Comparison of ENCODE assay signal across 14 cellular contexts in genomic region chr10:69734797-69735468, GRCh38.
DNase-seq lines count a peak whose midpoint lies in the region; ATAC-seq and TF ChIP-seq lines count a peak whose summit lies in the region.
"Had no signal": no experiment of that assay in that cellular context is flagged by ENCODE, and none has a peak within 500 bp of the region (broad histone marks: within the 10 kb centered on the region; RNA-seq: fewer than 3 reads in every experiment).

No MANE protein-coding gene starts in this region.

- peak; percentile 88 for ATAC-seq in activated CD4-positive, alpha-beta T cell treated with anti-CD3 and anti-CD28 coated beads for 36 hours
- peak; percentile 87 for ATAC-seq in activated CD8-positive, alpha-beta T cell treated with anti-CD3 and anti-CD28 coated beads for 36 hours
- ATAC-seq in psoas muscle = peak; percentile 53 to 78 (median 74)
- no peak for ATAC-seq in CD8-positive, alpha-beta T cell
- ATAC-seq in CD4-positive, alpha-beta T cell (ENCODE audit: poor library complexity) = no peak

- H3K4me1 ChIP-seq in psoas muscle = peaks cover 75% of the 10 kb centered on the region
- peaks cover 6% of the 10 kb centered on the region for H3K4me1 ChIP-seq in CD8-positive, alpha-beta T cell (ENCODE audit: insufficient read depth, low read length)
- no peaks in the 10 kb centered on the region for H3K4me1 ChIP-seq in A673 (ENCODE audit: insufficient read depth, low read length, poor library complexity, severe bottlenecking)
- H3K4me1 ChIP-seq: parathyroid adenoma had no signal

- H3K36me3 ChIP-seq in MG63 (no peaks in the 10 kb centered on the region), psoas muscle (ENCODE audit: insufficient read depth in 1 of 2, low read depth in 1 of 2) (no peaks in the 10 kb centered on the region), A673 (ENCODE audit: insufficient read depth, low read length, poor library complexity, severe bottlenecking) (no peaks in the 10 kb centered on the region)
- H3K36me3 ChIP-seq in CD8-positive, alpha-beta T cell (ENCODE audit: insufficient read depth, low read length) = no peaks in the 10 kb centered on the region
- H3K36me3 ChIP-seq: tibial nerve had no signal

- H3K36me3 Mint-ChIP-seq in activated CD4-positive, alpha-beta T cell treated with anti-CD3 and anti-CD28 coated beads for 36 hours (ENCODE audit: low read depth) = no peaks in the 10 kb centered on the region
- no peaks in the 10 kb centered on the region for H3K36me3 Mint-ChIP-seq in activated CD8-positive, alpha-beta T cell treated with anti-CD3 and anti-CD28 coated beads for 36 hours (ENCODE audit: low read depth)
- no peaks in the 10 kb centered on the region for H3K36me3 Mint-ChIP-seq in CD8-positive, alpha-beta T cell
- no peaks in the 10 kb centered on the region for H3K36me3 Mint-ChIP-seq in CD4-positive, alpha-beta T cell (ENCODE audit: low read depth)

- intact Hi-C loops in activated CD4-positive, alpha-beta T cell treated with anti-CD3 and anti-CD28 coated beads for 36 hours (cut with DNase I, micrococcal nuclease) = no loop called here
- intact Hi-C loops in activated CD8-positive, alpha-beta T cell treated with anti-CD3 and anti-CD28 coated beads for 36 hours (cut with micrococcal nuclease) = no loop called here
- intact Hi-C loops in psoas muscle (cut with DNase I) (loop anchor here in 1 of 2 donors (5.0 kb wide), 1 partner anchor 67 kb away; the partner anchor contains the start of gene COL13A1), A673 (cut with micrococcal nuclease; ENCODE audit: unreplicated experiment) (no loop called here)
- intact Hi-C loops in CD8-positive, alpha-beta T cell (cut with DNase I, micrococcal nuclease) = no loop called here
- intact Hi-C loops in CD4-positive, alpha-beta T cell (cut with DNase I, micrococcal nuclease) = no loop called here

- TF ChIP-seq CTCF in activated CD8-positive, alpha-beta T cell treated with anti-CD3 and anti-CD28 coated beads for 36 hours (IDR thresholded peaks at IDR 0.05) = no peak
- TF ChIP-seq CTCF in psoas muscle (IDR thresholded peaks at IDR 0.05) (no peak), A673 (conservative IDR thresholded peaks at IDR 0.05; ENCODE audit: low read depth, low read length) (no peak)
- TF ChIP-seq CTCF in CD8-positive, alpha-beta T cell (IDR thresholded peaks at IDR 0.05) = no peak
- no peak for TF ChIP-seq CTCF in CD4-positive, alpha-beta T cell (IDR thresholded peaks at IDR 0.05)

- H3K27ac ChIP-seq in psoas muscle (peak overlapping the region; percentile 76), A673 (ENCODE audit: low read depth, low read length, poor library complexity, severe bottlenecking) (no peak overlapping the region)
- no peak overlapping the region for H3K27ac ChIP-seq in CD8-positive, alpha-beta T cell (ENCODE audit: low read depth, low read length)
- H3K27ac ChIP-seq in CD4-positive, alpha-beta T cell (ENCODE audit: low read depth, low read length) = no peak overlapping the region
- H3K27ac ChIP-seq: epithelial cell of prostate, parathyroid adenoma, tibial nerve had no signal

- POLR2A ChIA-PET in activated CD4-positive, alpha-beta T cell treated with anti-CD3 and anti-CD28 coated beads for 36 hours (lab: Charles Lee) = no interaction called here
- POLR2A ChIA-PET in activated CD8-positive, alpha-beta T cell treated with anti-CD3 and anti-CD28 coated beads for 36 hours (lab: Charles Lee) = no interaction called here
- POLR2A ChIA-PET in CD8-positive, alpha-beta T cell (lab: Charles Lee) = no interaction called here
- POLR2A ChIA-PET in A673 (lab: Charles Lee; ENCODE audit: low non-redundant PET) = no interaction called here
- POLR2A ChIA-PET in CD4-positive, alpha-beta T cell (lab: Charles Lee) = no interaction called here

- no peak overlapping the region for H3K4me3 ChIP-seq in MG63
- H3K4me3 ChIP-seq in psoas muscle = no peak overlapping the region
- H3K4me3 ChIP-seq in CD8-positive, alpha-beta T cell (ENCODE audit: low read depth, low read length) = no peak overlapping the region
- H3K4me3 ChIP-seq in A673 (ENCODE audit: low read depth, low read length, poor library complexity, severe bottlenecking) = no peak overlapping the region
- H3K4me3 ChIP-seq: tibial nerve had no signal

- H3K4me3 Mint-ChIP-seq in activated CD4-positive, alpha-beta T cell treated with anti-CD3 and anti-CD28 coated beads for 36 hours = no peak overlapping the region
- no peak overlapping the region for H3K4me3 Mint-ChIP-seq in activated CD8-positive, alpha-beta T cell treated with anti-CD3 and anti-CD28 coated beads for 36 hours
- no peak overlapping the region for H3K4me3 Mint-ChIP-seq in CD8-positive, alpha-beta T cell
- no peak overlapping the region for H3K4me3 Mint-ChIP-seq in CD4-positive, alpha-beta T cell
- H3K4me3 Mint-ChIP-seq: T-helper 1 cell treated with Interleukin-12 subunit alpha and Interleukin-12 subunit beta and Interleukin-4 antibody, amounts not matched to agents 30 μg/mL and 1 μg/mL, for 36 hours had no signal

- WGBS in psoas muscle, 3 donors = 55 to 67% (median 55%) methylated on average over 7 to 9 of the region's 9 CpGs

- peaks cover 2% of the 10 kb centered on the region for H3K27me3 Mint-ChIP-seq in activated CD4-positive, alpha-beta T cell treated with anti-CD3 and anti-CD28 coated beads for 36 hours
- H3K27me3 Mint-ChIP-seq in activated CD8-positive, alpha-beta T cell treated with anti-CD3 and anti-CD28 coated beads for 36 hours = peaks cover 2% of the 10 kb centered on the region
- H3K27me3 Mint-ChIP-seq in CD8-positive, alpha-beta T cell (ENCODE audit: low read depth) = no peaks in the 10 kb centered on the region
- no peaks in the 10 kb centered on the region for H3K27me3 Mint-ChIP-seq in CD4-positive, alpha-beta T cell

- H3K4me1 Mint-ChIP-seq in activated CD4-positive, alpha-beta T cell treated with anti-CD3 and anti-CD28 coated beads for 36 hours = peaks cover 20% of the 10 kb centered on the region
- peaks cover 21% of the 10 kb centered on the region for H3K4me1 Mint-ChIP-seq in activated CD8-positive, alpha-beta T cell treated with anti-CD3 and anti-CD28 coated beads for 36 hours (ENCODE audit: low read depth)
- H3K4me1 Mint-ChIP-seq in CD8-positive, alpha-beta T cell (ENCODE audit: low read depth) = peaks cover 8% of the 10 kb centered on the region
- H3K4me1 Mint-ChIP-seq in CD4-positive, alpha-beta T cell (ENCODE audit: low read depth) = peaks cover 9% of the 10 kb centered on the region

- H3K9me3 ChIP-seq in MG63 (no peaks in the 10 kb centered on the region), psoas muscle (no peaks in the 10 kb centered on the region), A673 (ENCODE audit: low read depth, low read length, poor library complexity, severe bottlenecking) (no peaks in the 10 kb centered on the region)
- no peaks in the 10 kb centered on the region for H3K9me3 ChIP-seq in CD8-positive, alpha-beta T cell (ENCODE audit: low read length)
- no peaks in the 10 kb centered on the region for H3K9me3 ChIP-seq in CD4-positive, alpha-beta T cell (ENCODE audit: control insufficient read depth, low read length)
- H3K9me3 ChIP-seq: tibial nerve had no signal

- DNase-seq in activated CD4-positive, alpha-beta T cell treated with anti-CD3 and anti-CD28 coated beads for 36 hours = peak; percentile 62
- DNase-seq in activated CD4-positive, alpha-beta T cell treated with anti-CD3 and anti-CD28 coated beads for 4 hours = no peak
- peak; percentile 78 for DNase-seq in MG63
- DNase-seq in activated CD8-positive, alpha-beta T cell treated with anti-CD3 and anti-CD28 coated beads for 36 hours = peak; percentile 60
- peak; percentile 35 to 73 for DNase-seq in psoas muscle
- no peak for DNase-seq in CD8-positive, alpha-beta T cell
- DNase-seq in A673 (ENCODE audit: low spot score) = no peak
- no peak for DNase-seq in CD4-positive, alpha-beta T cell
- DNase-seq: central memory CD4-positive, alpha-beta T cell; NCI-H1436 treated with DMSO at 0.1 percent for 48 hours had no signal

- H3K27me3 ChIP-seq in MG63 (no peaks in the 10 kb centered on the region), psoas muscle (ENCODE audit: insufficient read depth in 3 of 3, low read length in 2 of 3) (no peaks in the 10 kb centered on the region), A673 (replicated peaks; ENCODE audit: insufficient read depth, low read depth, low read length, poor library complexity) (no peaks in the 10 kb centered on the region)
- H3K27me3 ChIP-seq in CD8-positive, alpha-beta T cell (ENCODE audit: insufficient read depth, low read length) = no peaks in the 10 kb centered on the region
- no peaks in the 10 kb centered on the region for H3K27me3 ChIP-seq in CD4-positive, alpha-beta T cell (ENCODE audit: control insufficient read depth, insufficient read depth, low read length)
- H3K27me3 ChIP-seq: tibial nerve had no signal

- no peaks in the 10 kb centered on the region for H3K9me3 Mint-ChIP-seq in activated CD4-positive, alpha-beta T cell treated with anti-CD3 and anti-CD28 coated beads for 36 hours (ENCODE audit: low read depth)
- no peaks in the 10 kb centered on the region for H3K9me3 Mint-ChIP-seq in activated CD8-positive, alpha-beta T cell treated with anti-CD3 and anti-CD28 coated beads for 36 hours
- H3K9me3 Mint-ChIP-seq in CD8-positive, alpha-beta T cell = no peaks in the 10 kb centered on the region
- no peaks in the 10 kb centered on the region for H3K9me3 Mint-ChIP-seq in CD4-positive, alpha-beta T cell
- H3K9me3 Mint-ChIP-seq: T-helper 1 cell treated with Interleukin-12 subunit alpha and Interleukin-12 subunit beta and Interleukin-4 antibody, amounts not matched to agents 30 μg/mL and 1 μg/mL, for 36 hours had no signal

- no TSS peak for BruUV-seq in A673 (replicated peaks; lab: Mats Ljungman, UMichigan)

- no peak overlapping the region for H3K27ac Mint-ChIP-seq in activated CD4-positive, alpha-beta T cell treated with anti-CD3 and anti-CD28 coated beads for 36 hours
- H3K27ac Mint-ChIP-seq in activated CD8-positive, alpha-beta T cell treated with anti-CD3 and anti-CD28 coated beads for 36 hours = peak overlapping the region; percentile 71
- H3K27ac Mint-ChIP-seq in CD8-positive, alpha-beta T cell = no peak overlapping the region
- H3K27ac Mint-ChIP-seq in CD4-positive, alpha-beta T cell = no peak overlapping the region
- H3K27ac Mint-ChIP-seq: T-helper 1 cell treated with Interleukin-12 subunit alpha and Interleukin-12 subunit beta and Interleukin-4 antibody, amounts not matched to agents 30 μg/mL and 1 μg/mL, for 36 hours had no signal

- CTCF ChIA-PET in activated CD4-positive, alpha-beta T cell treated with anti-CD3 and anti-CD28 coated beads for 36 hours (lab: Charles Lee) = no interaction called here
- CTCF ChIA-PET in activated CD8-positive, alpha-beta T cell treated with anti-CD3 and anti-CD28 coated beads for 36 hours (lab: Charles Lee) = interaction anchor here (0.6 to 1.2 kb wide), 2 partner anchors 18 to 55 kb away, joined by 3 read pairs; no protein-coding TSS in a partner anchor
- CTCF ChIA-PET in CD8-positive, alpha-beta T cell (lab: Charles Lee) = interaction anchor here (0.6 kb wide), 1 partner anchor 29 kb away, joined by 6 read pairs; no protein-coding TSS in a partner anchor
- CTCF ChIA-PET in A673 (lab: Charles Lee) = no interaction called here
- CTCF ChIA-PET in CD4-positive, alpha-beta T cell (lab: Charles Lee) = no interaction called here

Comparison
In these comparisons a context has a peak if more than half of its experiments do, and no peak if none do; other contexts are left out.
1. DNase-seq: peak in activated CD4-positive, alpha-beta T cell treated with anti-CD3 and anti-CD28 coated beads for 36 hours (single experiment), MG63 (single experiment), activated CD8-positive, alpha-beta T cell treated with anti-CD3 and anti-CD28 coated beads for 36 hours (single experiment) and psoas muscle (2 of 2); none in activated CD4-positive, alpha-beta T cell treated with anti-CD3 and anti-CD28 coated beads for 4 hours (0 of 2), CD8-positive, alpha-beta T cell (0 of 7), A673 (single experiment) and CD4-positive, alpha-beta T cell (0 of 10).
2. ATAC-seq: peak in activated CD4-positive, alpha-beta T cell treated with anti-CD3 and anti-CD28 coated beads for 36 hours (single experiment), activated CD8-positive, alpha-beta T cell treated with anti-CD3 and anti-CD28 coated beads for 36 hours (single experiment) and psoas muscle (4 of 4); none in CD8-positive, alpha-beta T cell (single experiment) and CD4-positive, alpha-beta T cell (single experiment).
3. CTCF ChIA-PET loops: an anchor here in activated CD8-positive, alpha-beta T cell treated with anti-CD3 and anti-CD28 coated beads for 36 hours (0.6 to 1.2 kb wide) and CD8-positive, alpha-beta T cell (0.6 kb wide); none called in activated CD4-positive, alpha-beta T cell treated with anti-CD3 and anti-CD28 coated beads for 36 hours, A673 and CD4-positive, alpha-beta T cell.